Comparison of ENCODE assay signal across 8 cellular contexts in genomic region chr15:78618490-78618934, GRCh38. TPM values are rescaled to one million over a fixed set of nuclear protein-coding genes. Genes with fewer than 3 reads are reported as not detected.
A peak's percentile ranks its signal among the peaks of the same experiment; 100 is the strongest.
DNase-seq lines count a peak whose midpoint lies in the region; ATAC-seq and TF ChIP-seq lines count a peak whose summit lies in the region.

No MANE protein-coding gene starts in this region.

- H3K4me3 ChIP-seq in AG09309 (ENCODE audit: control insufficient read depth, low read depth, low read length) (no peak overlapping the region), choroid plexus epithelial cell (ENCODE audit: low read depth, low read length) (no peak overlapping the region), left lung (no peak overlapping the region)

- ATAC-seq in left lung (peak; percentile 93), GM18505 (IDR thresholded peaks at IDR 0.05; ENCODE audit: unreplicated experiment) (no peak)

- H3K36me3 ChIP-seq in left lung, result no peaks in the 10 kb centered on the region

- no peak overlapping the region for H3K27ac ChIP-seq in left lung

- H3K27me3 ChIP-seq in left lung, result peaks cover 45 to 52% of the 10 kb centered on the region in 2 donors

- TF ChIP-seq POLR2A in GM18505 (IDR thresholded peaks at IDR 0.05; ENCODE audit: borderline replicate concordance, extremely low read depth, insufficient read depth, insufficient read length), result no peak

- DNase-seq in AG09309 (ENCODE audit: low read depth) (peak; percentile 39), HCEC 1CT (peak; percentile 87), NCI-H524 treated with DMSO at 0.1 percent for 48 hours (lab: John Stamatoyannopoulos, UW) (peak; percentile 78), choroid plexus epithelial cell (ENCODE audit: low read depth) (peak; percentile 88), left lung (peak in 1 of 2 donors; percentile 69)
- DNase-seq in activated CD4-positive, alpha-beta T cell treated with anti-CD3 and anti-CD28 coated beads for 4 hours, result peak; percentile 78 to 84
- peak; percentile 85 to 92 for DNase-seq in stimulated activated CD4-positive, alpha-beta T cell treated with anti-CD3 and anti-CD28 coated beads, Interleukin-2, amount 100 ng/mL, for 48 hours

- H3K4me1 ChIP-seq in left lung, result peaks cover 0 to 15% of the 10 kb centered on the region in 2 donors

- TF ChIP-seq CTCF in AG09309 (IDR thresholded peaks at IDR 0.05; ENCODE audit: control insufficient read depth, insufficient read depth, low read depth, low read length, missing control alignments), result peak; percentile 79
- TF ChIP-seq CTCF in choroid plexus epithelial cell (conservative IDR thresholded peaks at IDR 0.05; ENCODE audit: low read depth, low read length), result peak; percentile 89
- peak; percentile 77 to 85 for TF ChIP-seq CTCF in left lung (IDR thresholded peaks at IDR 0.05)

- H3K9me3 ChIP-seq in left lung, result no peaks in the 10 kb centered on the region

- intact Hi-C loops in left lung (cut with DNase I), result no loop called here

RNA-seq across cellular contexts. Expression of gene CHRNA3, which starts 2.3 kb away (rescaled TPM):
- total RNA-seq in left lung, result under 1 TPM in 1 of 2 donors, not detected in 1; 0.10 TPM

RNA-seq across cellular contexts. Expression of gene CHRNB4, which starts 22.5 kb away (rescaled TPM):
- total RNA-seq in left lung, result not detected

RNA-seq across cellular contexts. Expression of gene CHRNA5, which starts 53.2 kb away (rescaled TPM):
- total RNA-seq in left lung, result 1 to 10 TPM; 1.3 to 2.5 TPM
